18 cellular contexts compared by ENCODE assay signal in the genomic region with DNA sequence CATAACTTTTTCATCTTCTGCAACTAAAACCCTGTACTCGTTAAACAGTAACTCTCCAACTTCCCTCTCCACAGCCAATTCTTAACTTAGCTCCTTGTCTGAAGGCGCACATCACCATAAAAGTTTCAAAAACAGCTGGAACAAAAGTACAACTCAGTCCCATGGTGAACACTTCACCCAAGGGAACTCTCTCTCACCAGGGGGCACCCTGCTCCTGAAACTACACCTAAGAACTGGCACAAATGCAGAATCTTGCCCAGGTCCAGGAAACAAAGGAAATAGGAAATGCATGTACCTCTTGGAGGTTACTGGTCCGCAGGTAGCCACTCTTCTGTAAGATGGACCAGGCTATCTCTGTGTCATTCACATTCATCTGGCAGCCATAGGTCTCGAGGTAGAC. TPM values are rescaled to one million over a fixed set of nuclear protein-coding genes. Genes with fewer than 3 reads are reported as not detected.
A peak's percentile ranks its signal among the peaks of the same experiment; 100 is the strongest.
DNase-seq lines count a peak whose midpoint lies in the region; ATAC-seq and TF ChIP-seq lines count a peak whose summit lies in the region.
"Had no signal": no experiment of that assay in that cellular context is flagged by ENCODE, and none has a peak within 500 bp of the region (broad histone marks: within the 10 kb centered on the region; RNA-seq: fewer than 3 reads in every experiment).

No MANE protein-coding gene starts in this region.

- no peak overlapping the region for H3K27ac Mint-ChIP-seq in activated naive CD8-positive, alpha-beta T cell treated with anti-CD3 and anti-CD28 coated beads for 36 hours
- H3K27ac Mint-ChIP-seq: T-helper 2 cell treated with Interferon-gamma antibody and Interleukin-4, amounts not matched to agents 5 μg/mL and 100 μg/mL, for 36 hours had no signal

- no peaks in the 10 kb centered on the region for H3K4me1 ChIP-seq in BE2C
- H3K4me1 ChIP-seq: SJCRH30 had no signal

- peak; percentile 35; the same call in 1 of the 2 replicates for TF ChIP-seq CTCF in BE2C (IDR thresholded peaks at IDR 0.05; ENCODE audit: low read depth, low read length)
- TF ChIP-seq CTCF in GM06990 (IDR thresholded peaks at IDR 0.05; ENCODE audit: insufficient read depth, low read length, poor library complexity, severe bottlenecking): peak; percentile 24

- no peaks in the 10 kb centered on the region for H3K27me3 ChIP-seq in BE2C
- H3K27me3 ChIP-seq in GM06990 (replicated peaks; ENCODE audit: control insufficient read depth, insufficient read depth, low read length): no peaks in the 10 kb centered on the region
- H3K27me3 ChIP-seq: BLaER1, body of pancreas, dorsolateral prefrontal cortex, esophagus squamous epithelium, SJCRH30, suprapubic skin had no signal

- no peak overlapping the region for H3K4me3 Mint-ChIP-seq in activated naive CD8-positive, alpha-beta T cell treated with anti-CD3 and anti-CD28 coated beads for 36 hours
- H3K4me3 Mint-ChIP-seq: T-helper 2 cell treated with Interferon-gamma antibody and Interleukin-4, amounts not matched to agents 5 μg/mL and 100 μg/mL, for 36 hours had no signal

- no peak for DNase-seq in BE2C
- DNase-seq in GM06990 (ENCODE audit: extremely low read depth, insufficient read length): no peak
- peak; percentile 20 for DNase-seq in RPMI7951 (ENCODE audit: low read depth)
- peak; percentile 3 for DNase-seq in left kidney (ENCODE audit: low read depth, low spot score)
- DNase-seq in activated naive CD8-positive, alpha-beta T cell treated with anti-CD3 and anti-CD28 coated beads for 36 hours: no peak
- no peak for DNase-seq in stimulated activated CD4-positive, alpha-beta T cell treated with anti-CD3 and anti-CD28 coated beads, Interleukin-4, amount 100 ng/mL, for 24 hours
- DNase-seq: activated CD4-positive, CD25-positive, alpha-beta regulatory T cell treated with anti-CD3 and anti-CD28 coated beads, Interleukin-2, amount 50 U/mL, for 72 hours; activated naive CD4-positive, alpha-beta T cell treated with anti-CD3 and anti-CD28 coated beads, Interleukin-2, amount 50 U/mL, for 16 hours; dorsolateral prefrontal cortex; esophagus squamous epithelium; SJCRH30; stimulated activated CD4-positive, alpha-beta T cell treated with anti-CD3 and anti-CD28 coated beads, Interleukin-1b, Interleukin-23, amount 100 ng/mL, for 48 hours had no signal

- H3K4me1 Mint-ChIP-seq in activated naive CD8-positive, alpha-beta T cell treated with anti-CD3 and anti-CD28 coated beads for 36 hours: peaks cover 22% of the 10 kb centered on the region

- no peaks in the 10 kb centered on the region for H3K27me3 Mint-ChIP-seq in activated naive CD8-positive, alpha-beta T cell treated with anti-CD3 and anti-CD28 coated beads for 36 hours

- H3K9me3 Mint-ChIP-seq in activated naive CD8-positive, alpha-beta T cell treated with anti-CD3 and anti-CD28 coated beads for 36 hours: no peaks in the 10 kb centered on the region
- H3K9me3 Mint-ChIP-seq: T-helper 2 cell treated with Interferon-gamma antibody and Interleukin-4, amounts not matched to agents 5 μg/mL and 100 μg/mL, for 36 hours had no signal

- H3K4me3 ChIP-seq in BE2C (ENCODE audit: low read depth, low read length): no peak overlapping the region
- no peak overlapping the region for H3K4me3 ChIP-seq in GM06990 (replicated peaks; ENCODE audit: low read depth, low read length)
- H3K4me3 ChIP-seq: BLaER1, body of pancreas, dorsolateral prefrontal cortex, esophagus squamous epithelium, K562, SJCRH30, suprapubic skin had no signal

- H3K36me3 Mint-ChIP-seq in activated naive CD8-positive, alpha-beta T cell treated with anti-CD3 and anti-CD28 coated beads for 36 hours: peaks cover 29% of the 10 kb centered on the region

- no peaks in the 10 kb centered on the region for H3K9me3 ChIP-seq in BE2C
- H3K9me3 ChIP-seq: body of pancreas, esophagus squamous epithelium, SJCRH30, suprapubic skin had no signal

- no peak for ATAC-seq in GM21529 (IDR thresholded peaks at IDR 0.05; ENCODE audit: unreplicated experiment)
- ATAC-seq: body of pancreas, K562 had no signal

- H3K36me3 ChIP-seq in BE2C: peaks cover 52% of the 10 kb centered on the region
- H3K36me3 ChIP-seq in GM06990 (ENCODE audit: control insufficient read depth, insufficient read depth, low read length): peaks cover 11% of the 10 kb centered on the region

RNA-seq across cellular contexts. Expression of a gene that starts 6.6 kb away (rescaled TPM):
- polyA plus RNA-seq in BE2C (2012; ENCODE audit: insufficient read depth, insufficient read length, low read depth): 81.2 TPM
- 26.7 and 29.0 TPM in 2 replicates for total RNA-seq in RPMI7951 (2014; rRNA removed; shearing (Covaris generic))
- total RNA-seq in activated naive CD8-positive, alpha-beta T cell treated with anti-CD3 and anti-CD28 coated beads for 36 hours: 10 to 100 TPM; 41.0 to 42.3 TPM

RNA-seq across cellular contexts. Expression of a gene that starts 48.8 kb away (rescaled TPM):
- 4.4 TPM for polyA plus RNA-seq in BE2C (2012; ENCODE audit: insufficient read depth, insufficient read length, low read depth)
- 45.1 and 48.4 TPM in 2 replicates for total RNA-seq in RPMI7951 (2014; rRNA removed; shearing (Covaris generic))
- 1 to 10 TPM; 4.0 to 4.7 TPM for total RNA-seq in activated naive CD8-positive, alpha-beta T cell treated with anti-CD3 and anti-CD28 coated beads for 36 hours

Comparison
In these comparisons a context has a peak if more than half of its experiments do, and no peak if none do; other contexts are left out.
1. DNase-seq: peak in RPMI7951 (single experiment) and left kidney (single experiment); none in BE2C (single experiment), GM06990 (single experiment), activated naive CD8-positive, alpha-beta T cell treated with anti-CD3 and anti-CD28 coated beads for 36 hours (single experiment) and stimulated activated CD4-positive, alpha-beta T cell treated with anti-CD3 and anti-CD28 coated beads, Interleukin-4, amount 100 ng/mL, for 24 hours (single experiment).